In the genomic region with DNA sequence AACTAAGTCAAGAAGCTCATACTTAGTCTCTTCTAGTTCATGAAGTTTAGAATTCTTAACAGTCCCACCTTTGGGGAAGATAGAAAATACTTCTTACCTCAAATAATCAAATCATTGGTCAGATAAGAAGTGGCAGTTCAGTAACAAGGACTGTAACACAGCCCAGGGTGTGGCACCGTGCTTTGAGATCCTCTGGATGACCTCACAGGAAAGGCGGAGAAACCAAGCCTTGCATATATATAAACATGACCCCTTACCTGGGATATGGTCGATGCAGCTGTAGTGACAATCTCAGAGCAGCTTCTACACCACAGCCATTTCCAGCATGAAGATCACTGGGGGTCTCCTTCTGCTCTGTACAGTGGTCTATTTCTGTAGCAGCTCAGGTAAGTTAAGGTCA, we compare ENCODE assay signal across 27 cellular contexts. TPM values are rescaled to one million over a fixed set of nuclear protein-coding genes. Genes with fewer than 3 reads are reported as not detected.
"Had no signal": no experiment of that assay in that cellular context is flagged by ENCODE, and none has a peak within 500 bp of the region (broad histone marks: within the 10 kb centered on the region; RNA-seq: fewer than 3 reads in every experiment).

SPINK7 (plus strand) TSS at position 265 of the 400 bp plus-strand sequence; CDS start at position 326, 61 bp downstream.

- H3K27me3 ChIP-seq: brain microvascular endothelial cell, Peyer's patch had no signal

- H3K36me3 ChIP-seq: brain microvascular endothelial cell, Peyer's patch, SJCRH30, WERI-Rb-1 had no signal

- H3K27ac ChIP-seq: brain microvascular endothelial cell, Peyer's patch, RWPE1, SJCRH30, WERI-Rb-1 had no signal

- H3K9me3 ChIP-seq: Peyer's patch, SJCRH30, SK-N-SH had no signal

- H3K4me1 ChIP-seq: Peyer's patch, SJCRH30 had no signal

- DNase-seq: activated CD4-positive, alpha-beta memory T cell treated with anti-CD3 and anti-CD28 coated beads, Interleukin-2, amount 10 ng/mL, durations not matched to agents 7 days and 5 days; activated CD4-positive, alpha-beta T cell treated with anti-CD3 and anti-CD28 coated beads for 36 hours; activated CD4-positive, alpha-beta T cell treated with anti-CD3 and anti-CD28 coated beads, Interleukin-2, amount 50 U/mL, for 1 hour; activated CD8-positive, alpha-beta memory T cell treated with anti-CD3 and anti-CD28 coated beads, Interleukin-2, amount 50 U/mL, for 4 hours; activated gamma-delta T cell treated with Interleukin-2 at 50 U/mL for 16 hours; activated naive CD4-positive, alpha-beta T cell treated with anti-CD3 and anti-CD28 coated beads, Interleukin-2, amount 10 ng/mL, durations not matched to agents 7 days and 5 days; activated naive CD8-positive, alpha-beta T cell treated with anti-CD3 and anti-CD28 coated beads for 36 hours; activated T-cell treated with anti-CD3 and anti-CD28 coated beads, Interleukin-2, amount 50 U/mL, for 72 hours; brain microvascular endothelial cell; Karpas-422; NCI-H1105 treated with DMSO at 0.1 percent for 48 hours; NCI-H1436 treated with DMSO at 0.1 percent for 48 hours; NCI-H187; NCI-H2081; NCI-H446 treated with DMSO at 0.1 percent for 48 hours; NCI-H82; NK-92 treated with Interleukin-12 subunit alpha and Interleukin-12 subunit beta, amount 100 ng/mL, for 24 hours; Peyer's patch; Right ventricle myocardium superior; SJCRH30; SK-N-SH; T-helper 1 cell; WERI-Rb-1 had no signal

- H3K4me3 ChIP-seq: K562, Peyer's patch, SJCRH30 had no signal

RNA-seq across cellular contexts. Expression of gene SPINK7, which starts in this region (rescaled TPM):
- total RNA-seq: activated CD4-positive, alpha-beta memory T cell treated with anti-CD3 and anti-CD28 coated beads, Interleukin-2, amount 10 ng/mL, durations not matched to agents 7 days and 5 days; activated CD4-positive, alpha-beta T cell treated with anti-CD3 and anti-CD28 coated beads for 36 hours; activated naive CD8-positive, alpha-beta T cell treated with anti-CD3 and anti-CD28 coated beads for 36 hours; activated T-cell treated with anti-CD3 and anti-CD28 coated beads, Interleukin-2, amount 50 U/mL, for 72 hours; activated T-helper 2 cell treated with anti-CD3 and anti-CD28 coated beads, Interferon-gamma antibody, Interleukin-2, Interleukin-4, amounts not matched to agents 10 μg/mL and 5 μg/mL and 100 μg/mL, durations not matched to agents 14 hours and 24 hours and 36 hours; K562; Peyer's patch; Right ventricle myocardium superior; SJCRH30; T-helper 2 cell treated with Interferon-gamma antibody and Interleukin-4, amounts not matched to agents 100 ng/mL and 5 ng/mL, for 36 hours had no signal
